28 cellular contexts compared by ENCODE assay signal in the genomic region with DNA sequence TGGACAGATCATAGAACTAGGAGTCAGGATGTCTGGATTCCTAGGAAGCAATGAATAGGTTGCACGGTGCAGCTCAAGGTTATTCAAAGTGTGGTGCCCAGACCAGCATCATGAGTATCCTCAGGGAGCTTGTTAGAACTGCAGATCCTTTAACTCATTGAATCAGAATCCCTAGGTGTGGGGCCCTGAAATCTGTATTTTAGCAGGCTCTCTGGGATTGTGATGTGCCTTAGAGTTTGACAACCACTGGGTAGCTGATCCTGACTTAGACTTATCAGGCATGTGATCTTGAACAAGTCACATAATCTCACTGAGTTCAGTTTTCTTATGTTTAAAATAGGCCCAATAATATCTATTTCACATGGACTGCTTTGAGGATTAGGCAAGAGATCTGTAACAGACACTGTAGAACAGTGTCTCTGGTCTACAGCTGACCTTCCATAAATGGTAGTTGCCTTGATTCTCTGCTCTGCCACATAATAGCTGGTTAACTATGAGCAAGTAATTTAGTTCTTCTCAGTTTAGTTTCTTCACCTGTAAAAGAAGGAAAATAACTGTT. TPM values are rescaled to one million over a fixed set of nuclear protein-coding genes. Genes with fewer than 3 reads are reported as not detected.
"Had no signal": no experiment of that assay in that cellular context is flagged by ENCODE, and none has a peak within 500 bp of the region (broad histone marks: within the 10 kb centered on the region; RNA-seq: fewer than 3 reads in every experiment).

No MANE protein-coding gene starts in this region.

- H3K4me1 Mint-ChIP-seq: naive B cell; natural killer cell; stimulated activated effector memory CD8-positive, alpha-beta T cell treated with anti-CD3 and anti-CD28 coated beads, Interleukin-12 subunit alpha, Interleukin-12 subunit beta, amount 100 ng/mL, for 72 hours had no signal

- FAIRE-seq: keratinocyte, small intestine had no signal

- H3K9me3 ChIP-seq: left lung, lower lobe of right lung, neutrophil, right atrium auricular region, right lobe of liver, spleen, stomach, testis, thyroid gland, transverse colon, upper lobe of left lung, vagina had no signal

- H3K36me3 Mint-ChIP-seq: naive B cell; natural killer cell; neural progenitor cell; stimulated activated effector memory CD8-positive, alpha-beta T cell treated with anti-CD3 and anti-CD28 coated beads, Interleukin-12 subunit alpha, Interleukin-12 subunit beta, amount 100 ng/mL, for 72 hours had no signal

- H3K9me3 Mint-ChIP-seq: naive B cell; natural killer cell; stimulated activated effector memory CD8-positive, alpha-beta T cell treated with anti-CD3 and anti-CD28 coated beads, Interleukin-12 subunit alpha, Interleukin-12 subunit beta, amount 100 ng/mL, for 72 hours had no signal

- H3K4me3 Mint-ChIP-seq: naive B cell; natural killer cell; nephron progenitor cell; neural progenitor cell; stimulated activated effector memory CD8-positive, alpha-beta T cell treated with anti-CD3 and anti-CD28 coated beads, Interleukin-12 subunit alpha, Interleukin-12 subunit beta, amount 100 ng/mL, for 72 hours had no signal

- H3K27ac ChIP-seq: left lung, lower lobe of right lung, neural progenitor cell, neutrophil, parathyroid adenoma, right atrium auricular region, right lobe of liver, spleen, stomach, testis, thyroid gland, transverse colon, upper lobe of left lung, vagina had no signal

- H3K27me3 ChIP-seq: left lung, neural progenitor cell, neutrophil, right atrium auricular region, right lobe of liver, spleen, stomach, testis, thyroid gland, transverse colon, upper lobe of left lung, vagina had no signal

- DNase-seq: hippocampal formation; kidney glomerular epithelial cell; left colon; left lung; lower lobe of right lung; mammary epithelial cell; mesenchymal stem cell; naive B cell; natural killer cell; nephron progenitor cell; occipital lobe; right lobe of liver; small intestine; spleen; stimulated activated CD4-positive, alpha-beta T cell treated with anti-CD3 and anti-CD28 coated beads, Interleukin-4, amount 100 ng/mL, for 24 hours; stimulated activated naive CD8-positive, alpha-beta T cell treated with anti-CD3 and anti-CD28 coated beads, Interleukin-15, Interleukin-2, amounts not matched to agents 100 U/mL and 50 U/mL, for 24 hours; stomach; testis; thyroid gland; transverse colon; upper lobe of left lung had no signal

- H3K9ac ChIP-seq: neural progenitor cell, parathyroid adenoma had no signal

- H3K4me3 ChIP-seq: left lung, lower lobe of right lung, neural progenitor cell, right atrium auricular region, right lobe of liver, spleen, stomach, testis, thyroid gland, transverse colon, upper lobe of left lung, vagina had no signal

- H3K4me1 ChIP-seq: left lung, lower lobe of right lung, parathyroid adenoma, right atrium auricular region, right lobe of liver, spleen, stomach, testis, thyroid gland, transverse colon, upper lobe of left lung, vagina had no signal

- ATAC-seq: left colon; left lung; lower lobe of right lung; natural killer cell; right lobe of liver; stimulated activated effector memory CD8-positive, alpha-beta T cell treated with anti-CD3 and anti-CD28 coated beads, Interleukin-12 subunit alpha, Interleukin-12 subunit beta, amount 100 ng/mL, for 72 hours; stimulated activated naive CD8-positive, alpha-beta T cell treated with anti-CD3 and anti-CD28 coated beads, Interleukin-15, Interleukin-2, amounts not matched to agents 100 U/mL and 50 U/mL, for 24 hours had no signal

- H3K36me3 ChIP-seq: left lung, lower lobe of right lung, neural progenitor cell, neutrophil, right atrium auricular region, right lobe of liver, spleen, stomach, thyroid gland, transverse colon, upper lobe of left lung, vagina had no signal

- H3K27ac Mint-ChIP-seq: naive B cell; natural killer cell; nephron progenitor cell; neural progenitor cell; stimulated activated effector memory CD8-positive, alpha-beta T cell treated with anti-CD3 and anti-CD28 coated beads, Interleukin-12 subunit alpha, Interleukin-12 subunit beta, amount 100 ng/mL, for 72 hours had no signal

RNA-seq across cellular contexts. Expression of gene ATRNL1, which starts 46.4 kb away (rescaled TPM):
- total RNA-seq: natural killer cell had no signal
